Comparison of ENCODE assay signal across 13 cellular contexts in genomic region chr6:11637266-11637665, GRCh38.
"Had no signal": no experiment of that assay in that cellular context is flagged by ENCODE, and none has a peak within 500 bp of the region (broad histone marks: within the 10 kb centered on the region; RNA-seq: fewer than 3 reads in every experiment).

No MANE protein-coding gene starts in this region.

- DNase-seq: activated effector memory CD4-positive, alpha-beta T cell treated with anti-CD3 and anti-CD28 coated beads, Interleukin-2, amount 50 U/mL, for 16 hours; activated T-cell treated with anti-CD3 and anti-CD28 coated beads, Interleukin-2, amount 50 U/mL, for 24 hours; amniotic stem cell; cerebellar nuclear complex; esophagus squamous epithelium; foreskin keratinocyte; SK-N-SH; small intestine; transverse colon had no signal

- H3K36me3 Mint-ChIP-seq: activated naive CD4-positive, alpha-beta T cell treated with anti-CD3 and anti-CD28 coated beads, Interleukin-2, amount 50 U/mL, for 72 hours; memory B cell had no signal

- H3K4me3 ChIP-seq: esophagus squamous epithelium, transverse colon had no signal

- H3K27ac ChIP-seq: esophagus squamous epithelium, foreskin keratinocyte, parathyroid adenoma, transverse colon had no signal

- H3K27me3 ChIP-seq: esophagus squamous epithelium, foreskin keratinocyte, transverse colon had no signal

- H3K27ac Mint-ChIP-seq: activated naive CD4-positive, alpha-beta T cell treated with anti-CD3 and anti-CD28 coated beads, Interleukin-2, amount 50 U/mL, for 72 hours; activated T-cell treated with anti-CD3 and anti-CD28 coated beads, Interleukin-2, amount 50 U/mL, for 24 hours; memory B cell; T-helper 1 cell treated with Interleukin-12 subunit alpha and Interleukin-12 subunit beta and Interleukin-4 antibody, amounts not matched to agents 30 μg/mL and 1 μg/mL, for 36 hours had no signal

- H3K27me3 Mint-ChIP-seq: activated T-cell treated with anti-CD3 and anti-CD28 coated beads, Interleukin-2, amount 50 U/mL, for 24 hours; memory B cell had no signal

- H3K4me1 Mint-ChIP-seq: memory B cell had no signal

- H3K36me3 ChIP-seq: esophagus squamous epithelium, transverse colon had no signal

- H3K4me1 ChIP-seq: esophagus squamous epithelium, foreskin keratinocyte, parathyroid adenoma, transverse colon had no signal

- H3K9me3 ChIP-seq: esophagus squamous epithelium, SK-N-SH, transverse colon had no signal

- ATAC-seq: activated naive CD4-positive, alpha-beta T cell treated with anti-CD3 and anti-CD28 coated beads, Interleukin-2, amount 50 U/mL, for 72 hours; foreskin keratinocyte had no signal

- H3K4me3 Mint-ChIP-seq: activated T-cell treated with anti-CD3 and anti-CD28 coated beads, Interleukin-2, amount 50 U/mL, for 24 hours; memory B cell; T-helper 1 cell treated with Interleukin-12 subunit alpha and Interleukin-12 subunit beta and Interleukin-4 antibody, amounts not matched to agents 30 μg/mL and 1 μg/mL, for 36 hours had no signal

- H3K9me3 Mint-ChIP-seq: activated naive CD4-positive, alpha-beta T cell treated with anti-CD3 and anti-CD28 coated beads, Interleukin-2, amount 50 U/mL, for 72 hours; activated T-cell treated with anti-CD3 and anti-CD28 coated beads, Interleukin-2, amount 50 U/mL, for 24 hours; memory B cell; T-helper 1 cell treated with Interleukin-12 subunit alpha and Interleukin-12 subunit beta and Interleukin-4 antibody, amounts not matched to agents 30 μg/mL and 1 μg/mL, for 36 hours had no signal
